In genomic region chr1:61133048-61134019, GRCh38 we compare ENCODE assay signal across 12 cellular contexts. TPM values are rescaled to one million over a fixed set of nuclear protein-coding genes. Genes with fewer than 3 reads are reported as not detected.
DNase-seq lines count a peak whose midpoint lies in the region; ATAC-seq, FAIRE-seq and TF ChIP-seq lines count a peak whose summit lies in the region.
"Had no signal": no experiment of that assay in that cellular context is flagged by ENCODE, and none has a peak within 500 bp of the region (broad histone marks: within the 10 kb centered on the region; RNA-seq: fewer than 3 reads in every experiment).

No MANE protein-coding gene starts in this region.

- H3K27me3 ChIP-seq in RWPE2 (ENCODE audit: insufficient read depth, poor library complexity, severe bottlenecking): no peaks in the 10 kb centered on the region
- H3K27me3 ChIP-seq in tibial nerve: no peaks in the 10 kb centered on the region

- H3K27ac ChIP-seq in RWPE2 (ENCODE audit: poor library complexity, severe bottlenecking): peak overlapping the region; percentile 62
- peak overlapping the region in 3 of 4 donors; percentile 52 to 83 (median 81) for H3K27ac ChIP-seq in tibial nerve

- peaks cover 24% of the 10 kb centered on the region for H3K4me1 ChIP-seq in RWPE2 (ENCODE audit: insufficient read depth, poor library complexity, severe bottlenecking)
- H3K4me1 ChIP-seq in tibial nerve: peaks cover 0 to 45% (median 17%) of the 10 kb centered on the region in 4 donors

- DNase-seq in RWPE2 (ENCODE audit: low spot score): no peak
- DNase-seq in mesothelial cell of epicardium (ENCODE audit: low spot score in 2 of 2, unreplicated experiment in 2 of 2): no peak
- DNase-seq in tibial nerve (ENCODE audit: low spot score in 2 of 2): no peak
- no peak for DNase-seq in glomerular visceral epithelial cell (ENCODE audit: extremely low spot score)
- DNase-seq in mucosa of gallbladder (ENCODE audit: low spot score): no peak
- DNase-seq: effector memory CD4-positive, alpha-beta T cell; H7; NCI-H2029; T-helper 17 cell had no signal

- TF ChIP-seq POLR2A in tibial nerve (IDR thresholded peaks at IDR 0.05): no peak

- no peaks in the 10 kb centered on the region for H3K9me3 Mint-ChIP-seq in mesothelial cell of epicardium
- H3K9me3 Mint-ChIP-seq: activated naive CD4-positive, alpha-beta T cell treated with anti-CD3 and anti-CD28 coated beads, Interleukin-2, amount 50 U/mL, for 72 hours had no signal

- H3K36me3 ChIP-seq in RWPE2 (ENCODE audit: low read depth) (no peaks in the 10 kb centered on the region), tibial nerve (no peaks in the 10 kb centered on the region)

- no peaks in the 10 kb centered on the region for H3K27me3 Mint-ChIP-seq in mesothelial cell of epicardium (ENCODE audit: low read depth)

- peak; percentile 66 for FAIRE-seq in colon (lab: Jason Lieb, UNC)

- peak overlapping the region; percentile 9 for H3K4me3 Mint-ChIP-seq in mesothelial cell of epicardium

- 56 to 66% methylated on average over 6 of the region's 6 CpGs for WGBS in tibial nerve, 2 donors

- H3K4me3 ChIP-seq in RWPE2 (ENCODE audit: severe bottlenecking): no peak overlapping the region
- H3K4me3 ChIP-seq in tibial nerve: peak overlapping the region in 2 of 4 donors; percentile 9 to 23

- peaks cover 64% of the 10 kb centered on the region for H3K4me1 Mint-ChIP-seq in mesothelial cell of epicardium

- H3K9me3 ChIP-seq in RWPE2 (ENCODE audit: severe bottlenecking): no peaks in the 10 kb centered on the region
- H3K9me3 ChIP-seq in tibial nerve: no peaks in the 10 kb centered on the region

- H3K36me3 Mint-ChIP-seq in mesothelial cell of epicardium: peaks cover 6% of the 10 kb centered on the region
- H3K36me3 Mint-ChIP-seq: activated naive CD4-positive, alpha-beta T cell treated with anti-CD3 and anti-CD28 coated beads, Interleukin-2, amount 50 U/mL, for 72 hours had no signal

- ATAC-seq in RWPE2 (ENCODE audit: low read depth): no peak
- no peak for ATAC-seq in HG02763 (IDR thresholded peaks at IDR 0.05; ENCODE audit: unreplicated experiment)
- ATAC-seq: activated naive CD4-positive, alpha-beta T cell treated with anti-CD3 and anti-CD28 coated beads, Interleukin-2, amount 50 U/mL, for 72 hours; T-helper 17 cell had no signal

- TF ChIP-seq CTCF in RWPE2 (IDR thresholded peaks at IDR 0.05; ENCODE audit: poor library complexity, severe bottlenecking) (no peak), mesothelial cell of epicardium (IDR thresholded peaks at IDR 0.05; ENCODE audit: unreplicated experiment) (no peak), tibial nerve (IDR thresholded peaks at IDR 0.05) (no peak)

- no peak for TF ChIP-seq EP300 in tibial nerve (IDR thresholded peaks at IDR 0.05)

- peak overlapping the region; percentile 94 for H3K27ac Mint-ChIP-seq in mesothelial cell of epicardium
- H3K27ac Mint-ChIP-seq: activated naive CD4-positive, alpha-beta T cell treated with anti-CD3 and anti-CD28 coated beads, Interleukin-2, amount 50 U/mL, for 72 hours; T-helper 17 cell had no signal

RNA-seq across cellular contexts. Expression of gene NFIA, which starts 51.0 kb away (rescaled TPM):
- total RNA-seq in mesothelial cell of epicardium (152 to 163 TPM (median 162 TPM) in 3 replicates), tibial nerve (10 to 100 TPM; 71.2 to 81.4 (median 75.7) TPM), mucosa of gallbladder (82.8 TPM)
